Comparison of ENCODE assay signal across 10 cellular contexts in the genomic region with DNA sequence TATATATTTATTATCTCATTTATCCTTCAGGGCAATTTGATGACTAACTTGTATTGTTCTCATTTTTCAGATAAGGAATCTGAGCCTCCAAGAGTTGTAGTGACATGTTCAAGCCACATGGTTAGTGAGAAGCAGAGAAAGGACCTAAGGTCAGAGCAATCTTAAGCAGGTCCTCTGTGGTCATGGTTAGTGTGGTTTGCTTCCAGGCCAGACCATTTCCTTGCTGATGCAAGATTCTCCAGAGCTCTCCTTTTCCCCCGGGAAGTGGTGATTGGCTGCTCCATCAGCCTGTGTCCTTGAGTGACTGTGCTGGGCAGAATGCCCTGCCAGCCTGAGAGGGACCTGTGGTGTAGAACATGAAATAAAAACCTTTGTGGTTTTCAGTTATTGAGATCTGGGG.
DNase-seq lines count a peak whose midpoint lies in the region; ATAC-seq and TF ChIP-seq lines count a peak whose summit lies in the region.
"Had no signal": no experiment of that assay in that cellular context is flagged by ENCODE, and none has a peak within 500 bp of the region (broad histone marks: within the 10 kb centered on the region; RNA-seq: fewer than 3 reads in every experiment).

No MANE protein-coding gene starts in this region.

- ATAC-seq in naive thymus-derived CD4-positive, alpha-beta T cell: no peak
- ATAC-seq in T-helper 17 cell: no peak

- POLR2A ChIA-PET in naive thymus-derived CD4-positive, alpha-beta T cell (lab: Charles Lee): no interaction called here

- no peak overlapping the region for H3K27ac Mint-ChIP-seq in naive thymus-derived CD4-positive, alpha-beta T cell
- H3K27ac Mint-ChIP-seq in T-helper 17 cell: no peak overlapping the region

- peaks cover 11% of the 10 kb centered on the region for H3K4me1 ChIP-seq in BLaER1
- H3K4me1 ChIP-seq in naive thymus-derived CD4-positive, alpha-beta T cell (ENCODE audit: control insufficient read depth in 2 of 2, insufficient read depth in 2 of 2, low read length in 2 of 2): no peaks in the 10 kb centered on the region

- H3K4me2 ChIP-seq in BLaER1: peak overlapping the region; percentile 16; the same call in 1 of the 2 replicates

- no peak overlapping the region for H3K27ac ChIP-seq in BLaER1
- no peak overlapping the region for H3K27ac ChIP-seq in caudate nucleus (ENCODE audit: low read depth, low read length)
- H3K27ac ChIP-seq in naive thymus-derived CD4-positive, alpha-beta T cell (ENCODE audit: low read depth, low read length): no peak overlapping the region
- no peak overlapping the region for H3K27ac ChIP-seq in substantia nigra (ENCODE audit: low read depth, low read length, poor library complexity, severe bottlenecking)
- H3K27ac ChIP-seq: ovary had no signal

- peaks cover 0 to 7% (median 0%) of the 10 kb centered on the region in 7 donors for H3K4me1 Mint-ChIP-seq in naive thymus-derived CD4-positive, alpha-beta T cell
- H3K4me1 Mint-ChIP-seq in T-helper 17 cell: no peaks in the 10 kb centered on the region

- CTCF ChIA-PET in naive thymus-derived CD4-positive, alpha-beta T cell (lab: Charles Lee): no interaction called here

- no peaks in the 10 kb centered on the region for H3K9me3 Mint-ChIP-seq in naive thymus-derived CD4-positive, alpha-beta T cell

- no peaks in the 10 kb centered on the region for H3K36me3 ChIP-seq in BLaER1
- no peaks in the 10 kb centered on the region for H3K36me3 ChIP-seq in naive thymus-derived CD4-positive, alpha-beta T cell (ENCODE audit: control insufficient read depth in 2 of 3, insufficient read depth in 3 of 3, low read length in 3 of 3)
- H3K36me3 ChIP-seq: ovary had no signal

- H3K4me3 ChIP-seq in BLaER1 (no peak overlapping the region), astrocyte of the cerebellum (ENCODE audit: low read depth, low read length) (no peak overlapping the region)
- no peak overlapping the region for H3K4me3 ChIP-seq in naive thymus-derived CD4-positive, alpha-beta T cell (ENCODE audit: low read length)
- H3K4me3 ChIP-seq: ovary had no signal

- H3K36me3 Mint-ChIP-seq in naive thymus-derived CD4-positive, alpha-beta T cell: peaks cover 0 to 6% (median 0%) of the 10 kb centered on the region in 5 donors
- no peaks in the 10 kb centered on the region for H3K36me3 Mint-ChIP-seq in T-helper 17 cell (ENCODE audit: low read depth)

- H3K27me3 ChIP-seq in BLaER1: no peaks in the 10 kb centered on the region
- no peaks in the 10 kb centered on the region for H3K27me3 ChIP-seq in naive thymus-derived CD4-positive, alpha-beta T cell (ENCODE audit: control insufficient read depth in 2 of 2, insufficient read depth in 2 of 2, low read length in 2 of 2)
- H3K27me3 ChIP-seq: ovary had no signal

- intact Hi-C loops in naive thymus-derived CD4-positive, alpha-beta T cell (cut with micrococcal nuclease): no loop called here

- H3K4me3 Mint-ChIP-seq in naive thymus-derived CD4-positive, alpha-beta T cell: no peak overlapping the region
- H3K4me3 Mint-ChIP-seq in T-helper 17 cell: no peak overlapping the region

- peak; percentile 70 for DNase-seq in HS-27A (ENCODE audit: low read depth)
- peak; percentile 94 for DNase-seq in astrocyte of the cerebellum (ENCODE audit: low read depth)
- peak; percentile 94 for DNase-seq in kidney tubule cell (ENCODE audit: low spot score)
- DNase-seq in caudate nucleus (lab: John Stamatoyannopoulos, UW): no peak
- no peak for DNase-seq in naive thymus-derived CD4-positive, alpha-beta T cell
- DNase-seq in T-helper 17 cell: no peak
- DNase-seq in substantia nigra (lab: John Stamatoyannopoulos, UW): no peak
- DNase-seq: activated CD4-positive, alpha-beta T cell treated with anti-CD3 and anti-CD28 coated beads for 48 hours; ovary had no signal

- H3K27me3 Mint-ChIP-seq in naive thymus-derived CD4-positive, alpha-beta T cell: peaks cover 0 to 11% (median 0%) of the 10 kb centered on the region in 5 donors
- H3K27me3 Mint-ChIP-seq in T-helper 17 cell: no peaks in the 10 kb centered on the region

- no peak overlapping the region for H3K9ac ChIP-seq in BLaER1

- no peaks in the 10 kb centered on the region for H4K20me1 ChIP-seq in BLaER1

- in situ Hi-C loops in astrocyte of the cerebellum (cut with HindIII; ENCODE audit: low sequenced_read_pairs): no loop called here

- H3K9me3 ChIP-seq in BLaER1: peaks cover 12% of the 10 kb centered on the region
- no peaks in the 10 kb centered on the region for H3K9me3 ChIP-seq in naive thymus-derived CD4-positive, alpha-beta T cell (ENCODE audit: control insufficient read depth in 2 of 3, low read length in 3 of 3)
- H3K9me3 ChIP-seq in T-helper 17 cell (ENCODE audit: control insufficient read depth, low read length, poor library complexity, severe bottlenecking): no peaks in the 10 kb centered on the region
- H3K9me3 ChIP-seq: ovary had no signal

- no peak for TF ChIP-seq CTCF in astrocyte of the cerebellum (IDR thresholded peaks at IDR 0.05; ENCODE audit: low read depth, low read length, missing control alignments)

Comparison
In these comparisons a context has a peak if more than half of its experiments do, and no peak if none do; other contexts are left out.
1. DNase-seq: peak in HS-27A (single experiment), astrocyte of the cerebellum (single experiment) and kidney tubule cell (single experiment); none in caudate nucleus (0 of 61), naive thymus-derived CD4-positive, alpha-beta T cell (0 of 9), T-helper 17 cell (0 of 3) and substantia nigra (0 of 49).